Comparison of ENCODE assay signal across 8 cellular contexts in genomic region chr6:159654483-159655098, GRCh38. TPM values are rescaled to one million over a fixed set of nuclear protein-coding genes. Genes with fewer than 3 reads are reported as not detected.
DNase-seq lines count a peak whose midpoint lies in the region; ATAC-seq, FAIRE-seq and TF ChIP-seq lines count a peak whose summit lies in the region.

No MANE protein-coding gene starts in this region.

- POLR2A ChIA-PET in CD4-positive, alpha-beta T cell (lab: Charles Lee) = interaction anchor here (0.6 to 1.1 kb wide), 2 partner anchors 135 to 480 kb away, joined by 4 to 5 read pairs; partner anchors contain the start of genes MRPL18 and TCP1
- POLR2A ChIA-PET in HEK293T (lab: Yijun Ruan, JAX) = no interaction called here

- no peak overlapping the region for H3K27ac Mint-ChIP-seq in CD4-positive, alpha-beta T cell

- H4K20me1 ChIP-seq in keratinocyte (ENCODE audit: control insufficient read depth, extremely low read depth, insufficient read depth, low read length) = no peaks in the 10 kb centered on the region

- H3K36me3 Mint-ChIP-seq in CD4-positive, alpha-beta T cell (ENCODE audit: low read depth) = peaks cover 18% of the 10 kb centered on the region

- H3K4me3 ChIP-seq in body of pancreas (no peak overlapping the region), keratinocyte (ENCODE audit: control insufficient read depth in 2 of 3, extremely low read depth in 1 of 3, insufficient read depth in 2 of 3, low read depth in 1 of 3, low read length in 3 of 3) (no peak overlapping the region), tibial artery (no peak overlapping the region)

- no peak overlapping the region for H3K4me3 Mint-ChIP-seq in CD4-positive, alpha-beta T cell

- H3K4me1 ChIP-seq in body of pancreas (no peaks in the 10 kb centered on the region), keratinocyte (ENCODE audit: control insufficient read depth, extremely low read depth, insufficient read depth, low read length) (no peaks in the 10 kb centered on the region), tibial artery (no peaks in the 10 kb centered on the region)

- no peak overlapping the region for H3K9ac ChIP-seq in keratinocyte (ENCODE audit: control insufficient read depth, extremely low read depth, insufficient read depth, low read length)

- no peaks in the 10 kb centered on the region for H3K9me3 ChIP-seq in CD4-positive, alpha-beta T cell (ENCODE audit: control insufficient read depth, low read length)
- H3K9me3 ChIP-seq in body of pancreas (no peaks in the 10 kb centered on the region), keratinocyte (ENCODE audit: control insufficient read depth, low read depth, low read length) (no peaks in the 10 kb centered on the region), tibial artery (no peaks in the 10 kb centered on the region)

- no peak overlapping the region for H3K4me2 ChIP-seq in keratinocyte (ENCODE audit: control insufficient read depth, extremely low read depth, insufficient read depth, low read depth, low read length)

- H3K9me1 ChIP-seq in keratinocyte (ENCODE audit: control insufficient read depth, extremely low read depth, insufficient read depth, low read length) = no peaks in the 10 kb centered on the region

- no peak for DNase-seq in CD4-positive, alpha-beta T cell
- DNase-seq in HEK293T (ENCODE audit: extremely low spot score) = peak; percentile 48
- peak; percentile 2 for DNase-seq in NCI-H510A (lab: John Stamatoyannopoulos, UW)
- no peak for DNase-seq in body of pancreas
- peak; percentile 7 for DNase-seq in keratinocyte (ENCODE audit: low read depth, low spot score)
- DNase-seq in tibial artery = no peak
- no peak for DNase-seq in stimulated activated naive CD4-positive, alpha-beta T cell treated with Interleukin-2 at 50 U/mL for 16 hours (lab: John Stamatoyannopoulos, UW)

- H3K27me3 Mint-ChIP-seq in CD4-positive, alpha-beta T cell = no peaks in the 10 kb centered on the region

- no peaks in the 10 kb centered on the region for H3K79me2 ChIP-seq in keratinocyte (ENCODE audit: control insufficient read depth, insufficient read depth, low read length)

- 0 to 2% methylated on average over 2 of the region's 2 CpGs for WGBS in body of pancreas, 2 donors

- dilution Hi-C loops in keratinocyte (cut with MboI; ENCODE audit: extremely low pct_ligation_motif_present, low sequenced_read_pairs) = no loop called here

- no peak for ATAC-seq in CD4-positive, alpha-beta T cell (ENCODE audit: poor library complexity)
- ATAC-seq in body of pancreas = no peak
- ATAC-seq in GM18505 (IDR thresholded peaks at IDR 0.05; ENCODE audit: unreplicated experiment) = no peak

- intact Hi-C loops in CD4-positive, alpha-beta T cell (cut with DNase I, micrococcal nuclease) = loop anchor here in 1 of 2 experiments (1.0 to 10.0 kb wide), 3 partner anchors 402 to 1440 kb away; no protein-coding TSS in a partner anchor
- intact Hi-C loops in body of pancreas (cut with DNase I) = loop anchor here (10.0 kb wide), 1 partner anchor 480 kb away; no protein-coding TSS in a partner anchor
- intact Hi-C loops in tibial artery (cut with DNase I; ENCODE audit: low total_unique reads) = loop anchor here (5.0 kb wide), 1 partner anchor 487 kb away; the partner anchor contains the start of gene FNDC1

- no peak for TF ChIP-seq POLR2A in body of pancreas (IDR thresholded peaks at IDR 0.05)
- no peak for TF ChIP-seq POLR2A in GM18505 (IDR thresholded peaks at IDR 0.05; ENCODE audit: borderline replicate concordance, extremely low read depth, insufficient read depth, insufficient read length)

- H2AFZ ChIP-seq in keratinocyte (ENCODE audit: control insufficient read depth, low read length) = no peak overlapping the region

- CTCF ChIA-PET in CD4-positive, alpha-beta T cell (lab: Charles Lee) = interaction anchor here (0.9 to 2.0 kb wide), 2 partner anchors 20 to 480 kb away, joined by 3 to 9 read pairs; no protein-coding TSS in a partner anchor
- CTCF ChIA-PET in HEK293T (lab: Yijun Ruan, JAX) = interaction anchor here (0.6 to 1.8 kb wide), 12 partner anchors 9 to 963 kb away, joined by 3 to 9 read pairs (median 3); no protein-coding TSS in a partner anchor

- no peaks in the 10 kb centered on the region for H3K36me3 ChIP-seq in body of pancreas (replicated peaks in 1 of 2; ENCODE audit: insufficient read depth in 1 of 2, low read depth in 2 of 2)
- no peaks in the 10 kb centered on the region for H3K36me3 ChIP-seq in keratinocyte (ENCODE audit: control insufficient read depth in 2 of 2, extremely low read depth in 1 of 2, insufficient read depth in 2 of 2, low read length in 2 of 2)
- no peaks in the 10 kb centered on the region for H3K36me3 ChIP-seq in tibial artery

- FAIRE-seq in keratinocyte (lab: Jason Lieb, UNC) = no peak

- H3K27ac ChIP-seq in CD4-positive, alpha-beta T cell (ENCODE audit: low read depth, low read length) = no peak overlapping the region
- H3K27ac ChIP-seq in body of pancreas (no peak overlapping the region), keratinocyte (ENCODE audit: control insufficient read depth, insufficient read depth, low read length) (no peak overlapping the region), tibial artery (no peak overlapping the region)

- peak; percentile 79 for TF ChIP-seq CTCF in CD4-positive, alpha-beta T cell (IDR thresholded peaks at IDR 0.05)
- TF ChIP-seq CTCF in body of pancreas (IDR thresholded peaks at IDR 0.05) (peak; percentile 24 to 65 (median 54)), keratinocyte (optimal IDR thresholded peaks at IDR 0.05 in 1 of 3, IDR thresholded peaks at IDR 0.05 in 1 of 3, conservative IDR thresholded peaks at IDR 0.05 in 1 of 3; ENCODE audit: extremely low read depth in 1 of 3, insufficient read depth in 2 of 3, low read length in 3 of 3) (peak in 2 of 3 experiments; percentile 25 to 37), tibial artery (IDR thresholded peaks at IDR 0.05) (peak; percentile 57)

- no peaks in the 10 kb centered on the region for H3K4me1 Mint-ChIP-seq in CD4-positive, alpha-beta T cell (ENCODE audit: low read depth)

- H3K27me3 ChIP-seq in CD4-positive, alpha-beta T cell (ENCODE audit: control insufficient read depth, insufficient read depth, low read length) = no peaks in the 10 kb centered on the region
- H3K27me3 ChIP-seq in body of pancreas (no peaks in the 10 kb centered on the region), keratinocyte (ENCODE audit: control insufficient read depth, extremely low read depth, insufficient read depth, low read length) (no peaks in the 10 kb centered on the region), tibial artery (no peaks in the 10 kb centered on the region)

- peaks cover 2% of the 10 kb centered on the region for H3K9me3 Mint-ChIP-seq in CD4-positive, alpha-beta T cell

TF ChIP-seq in HEK293T, 16 proteins besides CTCF, POLR2A, EP300 and RAD21:
- TF ChIP-seq FOXA1 (IDR thresholded peaks at IDR 0.05) (no peak), ARNT (IDR thresholded peaks at IDR 0.05) (no peak), SUZ12 (IDR thresholded peaks at IDR 0.05) (no peak), ZNF384 (IDR thresholded peaks at IDR 0.05) (0 out of 2 replicates have a peak, but pooled peaks have one; percentile 16), SP1 (IDR thresholded peaks at IDR 0.05) (no peak), CTBP1 (IDR thresholded peaks at IDR 0.05; ENCODE audit: borderline replicate concordance) (no peak)

RNA-seq across cellular contexts. Expression of gene SOD2, which starts 38.5 kb away (rescaled TPM):
- total RNA-seq in CD4-positive, alpha-beta T cell = 100 to 1,000 TPM; 182 to 195 TPM
- total RNA-seq in body of pancreas = 100 to 1,000 TPM in 1 of 2 donors, 10 to 100 TPM in 1; 70.5 to 171 TPM
- 28.6 to 48.7 TPM (median 41.9 TPM) in 3 replicates for polyA plus RNA-seq in keratinocyte
- polyA plus RNA-seq in keratinocyte (2011; ENCODE audit: low read depth) = 28.8 TPM
- 40.0 and 41.6 TPM in 2 replicates for polyA plus RNA-seq in keratinocyte (2011; cell fraction: cytosol; rRNA removed)
- 28.3 and 32.3 TPM in 2 replicates for polyA plus RNA-seq in keratinocyte (2011; cell fraction: nucleus; rRNA removed)
- 49.0 and 58.5 TPM in 2 replicates for polyA plus RNA-seq in keratinocyte (2012; ENCODE audit: low replicate concordance)
- 67.0 to 69.1 TPM (median 67.7 TPM) in 3 replicates for polyA minus RNA-seq in keratinocyte
- 61.0 TPM for polyA minus RNA-seq in keratinocyte (2011; cell fraction: cytosol; rRNA and poly(A)+ RNA removed)
- 15.2 and 31.3 TPM in 2 replicates for polyA minus RNA-seq in keratinocyte (2011; cell fraction: nucleus; rRNA and poly(A)+ RNA removed)

Comparison
In these comparisons a context has a peak if more than half of its experiments do, and no peak if none do; other contexts are left out.
1. DNase-seq: peak in HEK293T (single experiment), NCI-H510A (single experiment) and keratinocyte (single experiment); none in CD4-positive, alpha-beta T cell (0 of 10), body of pancreas (0 of 4), tibial artery (0 of 2) and stimulated activated naive CD4-positive, alpha-beta T cell treated with Interleukin-2 at 50 U/mL for 16 hours (single experiment).
2. Peak in every context shown above with its lines, with median percentiles within 50 percentile points of each other: CTCF ChIP-seq.